10 cellular contexts compared by ENCODE assay signal in the genomic region with DNA sequence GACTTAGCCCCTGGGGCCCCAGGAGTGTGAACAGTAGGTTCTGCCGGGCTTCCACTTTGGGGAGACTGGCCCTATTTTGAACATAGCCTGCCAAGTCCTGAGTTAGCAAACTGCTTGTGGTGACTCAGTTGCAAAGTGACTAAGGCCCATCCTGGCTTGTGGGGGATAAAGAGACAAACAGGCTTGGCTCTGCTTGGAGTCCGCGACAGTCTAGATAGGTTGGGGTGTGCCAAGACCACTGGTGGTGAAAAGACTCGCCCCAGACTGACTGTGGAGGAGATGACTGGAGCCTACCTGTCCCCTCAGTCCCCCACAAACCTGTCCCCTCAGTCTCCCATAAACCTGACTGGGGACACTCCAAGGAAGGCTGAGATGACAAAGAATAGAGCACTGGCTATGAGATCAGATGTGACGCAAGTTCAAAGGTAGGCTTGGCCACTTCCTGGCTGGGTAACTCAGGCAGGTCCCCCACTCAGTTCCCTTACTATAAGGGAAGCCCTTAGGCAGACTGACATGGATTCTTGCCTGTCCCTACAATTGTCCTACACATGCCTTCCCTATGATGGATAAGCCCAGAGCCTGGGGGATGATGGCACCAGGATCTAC. TPM values are rescaled to one million over a fixed set of nuclear protein-coding genes. Genes with fewer than 3 reads are reported as not detected.
DNase-seq lines count a peak whose midpoint lies in the region; ATAC-seq and TF ChIP-seq lines count a peak whose summit lies in the region.
"Had no signal": no experiment of that assay in that cellular context is flagged by ENCODE, and none has a peak within 500 bp of the region (broad histone marks: within the 10 kb centered on the region; RNA-seq: fewer than 3 reads in every experiment).

No MANE protein-coding gene starts in this region.

- CTCF ChIA-PET in Panc1 (lab: Charles Lee) = no interaction called here

- no TSS peak for BruUV-seq in Panc1 (replicated peaks; lab: Mats Ljungman, UMichigan)

- peaks cover 14% of the 10 kb centered on the region for H3K27me3 Mint-ChIP-seq in activated CD4-positive, alpha-beta T cell treated with anti-CD3 and anti-CD28 coated beads, Interleukin-2, amount 10 ng/mL, durations not matched to agents 24 days and 14 days
- H3K27me3 Mint-ChIP-seq in effector memory CD8-positive, alpha-beta T cell = peaks cover 27 to 66% of the 10 kb centered on the region in 2 donors

- no peaks in the 10 kb centered on the region for H3K9me3 Mint-ChIP-seq in activated CD4-positive, alpha-beta T cell treated with anti-CD3 and anti-CD28 coated beads, Interleukin-2, amount 10 ng/mL, durations not matched to agents 24 days and 14 days
- H3K9me3 Mint-ChIP-seq in effector memory CD8-positive, alpha-beta T cell = no peaks in the 10 kb centered on the region

- in situ Hi-C loops in Panc1 (cut with HindIII; ENCODE audit: low pct_unique_long_range_greater_than_20kb, low sequenced_read_pairs) = no loop called here

- no peak overlapping the region for H3K4me3 Mint-ChIP-seq in activated CD4-positive, alpha-beta T cell treated with anti-CD3 and anti-CD28 coated beads, Interleukin-2, amount 10 ng/mL, durations not matched to agents 24 days and 14 days
- no peak overlapping the region for H3K4me3 Mint-ChIP-seq in effector memory CD8-positive, alpha-beta T cell

- H3K4me1 ChIP-seq in Panc1 (ENCODE audit: control insufficient read depth, insufficient read depth, low read length) (no peaks in the 10 kb centered on the region), vagina (peaks cover 16% of the 10 kb centered on the region)
- H3K4me1 ChIP-seq: ascending aorta, parathyroid adenoma had no signal

- H3K4me3 ChIP-seq in Panc1 (ENCODE audit: low read depth in 2 of 2, low read length in 2 of 2) (no peak overlapping the region), choroid plexus epithelial cell (ENCODE audit: low read depth, low read length) (no peak overlapping the region), skeletal muscle cell (ENCODE audit: low read depth, low read length) (no peak overlapping the region), vagina (no peak overlapping the region)
- H3K4me3 ChIP-seq: ascending aorta had no signal

- no peaks in the 10 kb centered on the region for H3K36me3 ChIP-seq in Panc1 (ENCODE audit: control insufficient read depth, insufficient read depth, low read length)
- H3K36me3 ChIP-seq in vagina = no peaks in the 10 kb centered on the region
- H3K36me3 ChIP-seq: ascending aorta had no signal

- peaks cover 11% of the 10 kb centered on the region for H3K4me1 Mint-ChIP-seq in activated CD4-positive, alpha-beta T cell treated with anti-CD3 and anti-CD28 coated beads, Interleukin-2, amount 10 ng/mL, durations not matched to agents 24 days and 14 days
- H3K4me1 Mint-ChIP-seq in effector memory CD8-positive, alpha-beta T cell (ENCODE audit: low read depth in 2 of 2) = no peaks in the 10 kb centered on the region

- no peaks in the 10 kb centered on the region for H3K36me3 Mint-ChIP-seq in activated CD4-positive, alpha-beta T cell treated with anti-CD3 and anti-CD28 coated beads, Interleukin-2, amount 10 ng/mL, durations not matched to agents 24 days and 14 days (ENCODE audit: low read depth)
- no peaks in the 10 kb centered on the region for H3K36me3 Mint-ChIP-seq in effector memory CD8-positive, alpha-beta T cell (ENCODE audit: insufficient read depth)

- H3K27ac ChIP-seq in Panc1 (ENCODE audit: low read length) (no peak overlapping the region), vagina (no peak overlapping the region)
- H3K27ac ChIP-seq: ascending aorta, parathyroid adenoma had no signal

- TF ChIP-seq CTCF in Panc1 (IDR thresholded peaks at IDR 0.05) = no peak
- TF ChIP-seq CTCF in choroid plexus epithelial cell (conservative IDR thresholded peaks at IDR 0.05; ENCODE audit: low read depth, low read length) = no peak
- TF ChIP-seq CTCF in vagina (IDR thresholded peaks at IDR 0.05) = no peak

- intact Hi-C loops in activated CD4-positive, alpha-beta T cell treated with anti-CD3 and anti-CD28 coated beads, Interleukin-2, amount 10 ng/mL, durations not matched to agents 24 days and 14 days (cut with micrococcal nuclease) = loop anchor here (1.0 kb wide), 1 partner anchor 11 kb away; no protein-coding TSS in a partner anchor
- intact Hi-C loops in Panc1 (cut with micrococcal nuclease; ENCODE audit: unreplicated experiment) = no loop called here
- intact Hi-C loops in vagina (cut with DNase I) = no loop called here

- TF ChIP-seq POLR2A in vagina (IDR thresholded peaks at IDR 0.05) = no peak

- peak overlapping the region; percentile 59 for H3K27ac Mint-ChIP-seq in activated CD4-positive, alpha-beta T cell treated with anti-CD3 and anti-CD28 coated beads, Interleukin-2, amount 10 ng/mL, durations not matched to agents 24 days and 14 days
- no peak overlapping the region for H3K27ac Mint-ChIP-seq in effector memory CD8-positive, alpha-beta T cell

- DNase-seq in activated CD4-positive, alpha-beta T cell treated with anti-CD3 and anti-CD28 coated beads, Interleukin-2, amount 10 ng/mL, durations not matched to agents 24 days and 14 days = peak; percentile 71
- DNase-seq in activated CD4-positive, alpha-beta T cell treated with anti-CD3 and anti-CD28 coated beads, Interleukin-2, amount 50 U/mL, for 4 hours = no peak
- DNase-seq in Panc1 (ENCODE audit: low read depth, low spot score) (no peak), choroid plexus epithelial cell (ENCODE audit: low read depth) (peak; percentile 27), skeletal muscle cell (ENCODE audit: low read depth) (peak; percentile 32), vagina (ENCODE audit: extremely low spot score in 2 of 2) (no peak)
- no peak for DNase-seq in effector memory CD8-positive, alpha-beta T cell

- H3K9me3 ChIP-seq in Panc1 (ENCODE audit: control insufficient read depth, insufficient read depth, low read depth, low read length) (no peaks in the 10 kb centered on the region), vagina (no peaks in the 10 kb centered on the region)
- H3K9me3 ChIP-seq: ascending aorta had no signal

- POLR2A ChIA-PET in Panc1 (lab: Charles Lee) = no interaction called here

- ATAC-seq in Panc1 (peak; percentile 72), GM18519 (IDR thresholded peaks at IDR 0.05; ENCODE audit: low FRiP score, unreplicated experiment) (no peak)
- ATAC-seq in effector memory CD8-positive, alpha-beta T cell (replicated peaks) = no peak

- H3K27me3 ChIP-seq in Panc1 (ENCODE audit: control insufficient read depth, insufficient read depth, low read length) (no peaks in the 10 kb centered on the region), vagina (no peaks in the 10 kb centered on the region)
- H3K27me3 ChIP-seq: ascending aorta had no signal

RNA-seq across cellular contexts. Expression of gene DNASE1L3, which starts 4.3 kb away (rescaled TPM):
- not detected in 2 replicates for total RNA-seq in activated CD4-positive, alpha-beta T cell treated with anti-CD3 and anti-CD28 coated beads, Interleukin-2, amount 10 ng/mL, durations not matched to agents 24 days and 14 days
- not detected for total RNA-seq in Panc1 (2021; ENCODE audit: unreplicated experiment)
- not detected for polyA plus RNA-seq in Panc1 (2012; ENCODE audit: insufficient read length)
- total RNA-seq in vagina = 13.3 TPM

RNA-seq across cellular contexts. Expression of gene ABHD6, which starts 31.1 kb away (rescaled TPM):
- total RNA-seq in activated CD4-positive, alpha-beta T cell treated with anti-CD3 and anti-CD28 coated beads, Interleukin-2, amount 10 ng/mL, durations not matched to agents 24 days and 14 days = 9.8 and 10.8 TPM in 2 replicates
- 18.9 TPM for total RNA-seq in Panc1 (2021; ENCODE audit: unreplicated experiment)
- polyA plus RNA-seq in Panc1 (2012; ENCODE audit: insufficient read length) = 17.0 TPM
- 18.9 TPM for total RNA-seq in vagina

Comparison
In these comparisons a context has a peak if more than half of its experiments do, and no peak if none do; other contexts are left out.
1. DNase-seq: peak in activated CD4-positive, alpha-beta T cell treated with anti-CD3 and anti-CD28 coated beads, Interleukin-2, amount 10 ng/mL, durations not matched to agents 24 days and 14 days (single experiment), choroid plexus epithelial cell (single experiment) and skeletal muscle cell (single experiment); none in activated CD4-positive, alpha-beta T cell treated with anti-CD3 and anti-CD28 coated beads, Interleukin-2, amount 50 U/mL, for 4 hours (0 of 2), Panc1 (single experiment), vagina (0 of 2) and effector memory CD8-positive, alpha-beta T cell (0 of 3).
2. RNA of gene DNASE1L3, which starts 4.3 kb away (total RNA-seq): 13.3 TPM in vagina (single experiment); not detected in activated CD4-positive, alpha-beta T cell treated with anti-CD3 and anti-CD28 coated beads, Interleukin-2, amount 10 ng/mL, durations not matched to agents 24 days and 14 days and not detected in Panc1 (single experiment); every median in the first group is over 10 times any median in the second.